ENCODE assay signal across 8 cellular contexts in the genomic region with DNA sequence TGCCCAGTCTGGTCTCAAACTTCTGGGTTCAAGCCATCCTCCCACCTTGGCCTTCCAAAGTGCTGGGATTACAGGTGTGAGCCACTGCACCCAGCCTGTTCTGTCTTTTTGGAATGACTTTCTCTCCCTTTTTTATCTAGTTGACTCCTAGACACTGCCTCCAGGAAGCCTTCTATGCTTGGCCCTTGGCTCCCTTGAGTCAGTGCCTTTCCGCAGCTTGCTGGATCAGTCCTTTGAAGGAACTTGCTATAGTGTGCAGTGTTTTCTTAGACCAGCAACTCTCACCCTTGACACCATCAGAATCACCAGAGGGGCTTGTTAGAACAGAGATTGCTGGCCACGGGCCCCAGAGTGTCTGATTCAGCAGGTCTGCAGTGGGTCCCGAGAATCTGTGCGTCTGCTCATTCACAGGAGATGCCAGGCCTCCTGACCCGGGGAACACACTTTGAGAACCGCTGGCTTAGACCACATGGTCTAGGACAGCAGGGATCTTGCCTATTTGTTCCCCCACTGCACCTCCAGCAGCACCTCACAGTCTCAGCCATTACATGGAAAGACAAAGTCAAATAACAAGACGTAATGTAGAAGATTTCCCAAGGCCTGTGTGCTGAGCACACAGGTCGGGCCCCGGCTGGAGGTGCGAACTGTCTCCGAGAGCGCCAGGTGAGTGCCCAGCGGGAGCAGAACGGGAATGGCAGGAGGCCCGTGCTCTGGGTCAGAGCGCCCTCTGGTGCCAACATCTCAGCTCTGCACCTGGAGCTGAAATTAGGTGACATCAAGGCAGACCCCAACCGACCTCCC. TPM values are rescaled to one million over a fixed set of nuclear protein-coding genes. Genes with fewer than 3 reads are reported as not detected.
DNase-seq lines count a peak whose midpoint lies in the region; ATAC-seq and TF ChIP-seq lines count a peak whose summit lies in the region.

No MANE protein-coding gene starts in this region.

- H3K27me3 ChIP-seq in spleen (replicated peaks in 1 of 7), result peaks cover 0 to 41% (median 4%) of the 10 kb centered on the region in 7 donors

- peaks cover 0 to 39% (median 21%) of the 10 kb centered on the region in 6 donors for H3K4me1 ChIP-seq in spleen

- H3K4me3 ChIP-seq in NB4 (ENCODE audit: low read depth, low read length), result no peak overlapping the region
- H3K4me3 ChIP-seq in spleen, result no peak overlapping the region

- 21 to 47% (median 24%) methylated on average over 10 to 17 of the region's 17 CpGs for WGBS in spleen, 5 donors

- intact Hi-C loops in spleen (cut with DNase I; ENCODE audit: low total_unique reads), result loop anchor here (5.0 to 10.0 kb wide), 2 partner anchors 105 to 337 kb away; no protein-coding TSS in a partner anchor

- H3K9me3 ChIP-seq in spleen, result no peaks in the 10 kb centered on the region

- peak; percentile 62 for DNase-seq in ELR (ENCODE audit: low read depth)
- DNase-seq in NB4 (ENCODE audit: low read depth), result peak; percentile 53
- peak; percentile 29 for DNase-seq in T follicular helper cell (ENCODE audit: low read depth)
- peak in 52 of 58 donors; percentile 3 to 81 (median 40) for DNase-seq in anterior cingulate cortex (lab: John Stamatoyannopoulos, UW)
- peak; percentile 34 to 60 for DNase-seq in hippocampal formation (lab: John Stamatoyannopoulos, UW)
- DNase-seq in spleen, result peak; percentile 85

- no peak overlapping the region for H3K27ac ChIP-seq in spleen

- TF ChIP-seq POLR2A in NB4 (IDR thresholded peaks at IDR 0.05; ENCODE audit: extremely low read depth, insufficient read length), result no peak
- no peak for TF ChIP-seq POLR2A in spleen (IDR thresholded peaks at IDR 0.05)

- ATAC-seq in GM18517 (IDR thresholded peaks at IDR 0.05; ENCODE audit: unreplicated experiment) (no peak), GM21447 (IDR thresholded peaks at IDR 0.05; ENCODE audit: unreplicated experiment) (no peak)

- peak; percentile 72 for TF ChIP-seq CTCF in NB4 (IDR thresholded peaks at IDR 0.05; ENCODE audit: low read depth, low read length)
- peak; percentile 45 to 89 (median 83) for TF ChIP-seq CTCF in spleen (IDR thresholded peaks at IDR 0.05 in 8 of 11, conservative IDR thresholded peaks at IDR 0.05 in 3 of 11)

- no peaks in the 10 kb centered on the region for H3K36me3 ChIP-seq in spleen

RNA-seq across cellular contexts. Expression of gene CTPS1, which starts 27.4 kb away (rescaled TPM):
- total RNA-seq in spleen, result 10 to 100 TPM; 12.1 to 27.7 (median 17.8) TPM
- polyA plus RNA-seq in spleen, result 10 to 100 TPM in 2 of 3 donors, 1 to 10 TPM in 1; 7.9 to 14.4 (median 10.9) TPM

Comparison
In these comparisons a context has a peak if more than half of its experiments do, and no peak if none do; other contexts are left out.
1. DNase-seq: peak in every context shown above with its lines; median percentile 85 in spleen; 62 in ELR; 53 in NB4; 47 in hippocampal formation; 40 in anterior cingulate cortex; 29 in T follicular helper cell.